In genomic region chr20:4289875-4290274, GRCh38 we compare ENCODE assay signal across 21 cellular contexts. TPM values are rescaled to one million over a fixed set of nuclear protein-coding genes. Genes with fewer than 3 reads are reported as not detected.
DNase-seq lines count a peak whose midpoint lies in the region; ATAC-seq and TF ChIP-seq lines count a peak whose summit lies in the region.
"Had no signal": no experiment of that assay in that cellular context is flagged by ENCODE, and none has a peak within 500 bp of the region (broad histone marks: within the 10 kb centered on the region; RNA-seq: fewer than 3 reads in every experiment).

No MANE protein-coding gene starts in this region.

- TF ChIP-seq RAD21 in Ishikawa (IDR thresholded peaks at IDR 0.05; ENCODE audit: low read depth) = peak; percentile 35; the same call in 1 of the 2 replicates

- TF ChIP-seq EP300 in Ishikawa (IDR thresholded peaks at IDR 0.05; ENCODE audit: borderline replicate concordance) = no peak

- H3K36me3 ChIP-seq in left lung = no peaks in the 10 kb centered on the region
- H3K36me3 ChIP-seq: neutrophil, tibial nerve had no signal

- no peak overlapping the region for H3K4me3 Mint-ChIP-seq in glutamatergic neuron (ENCODE audit: unreplicated experiment)
- H3K4me3 Mint-ChIP-seq: activated CD4-positive, alpha-beta T cell treated with anti-CD3 and anti-CD28 coated beads, Interleukin-2, amount 10 ng/mL, durations not matched to agents 24 days and 14 days; activated naive CD8-positive, alpha-beta T cell treated with anti-CD3 and anti-CD28 coated beads for 36 hours; activated T-cell treated with anti-CD3 and anti-CD28 coated beads, Interleukin-2, amount 50 U/mL, for 24 hours had no signal

- DNase-seq in ELR (ENCODE audit: low read depth) (peak; percentile 18), astrocyte of the spinal cord (ENCODE audit: low read depth, low spot score) (no peak), left lung (no peak), left colon (no peak), glutamatergic neuron (no peak)
- DNase-seq: activated CD4-positive, alpha-beta T cell treated with anti-CD3 and anti-CD28 coated beads, Interleukin-2, amount 10 ng/mL, durations not matched to agents 24 days and 14 days; activated naive CD8-positive, alpha-beta T cell treated with anti-CD3 and anti-CD28 coated beads for 36 hours; activated T-cell treated with anti-CD3 and anti-CD28 coated beads, Interleukin-2, amount 50 U/mL, for 24 hours; DMS153; islet precursor cell; Kasumi-1; NCI-H2029 treated with DMSO at 0.1 percent for 48 hours; NCI-H774; Right ventricle myocardium superior; stimulated activated CD4-positive, alpha-beta T cell treated with anti-CD3 and anti-CD28 coated beads, Interleukin-4, amount 100 ng/mL, for 24 hours; T1000 had no signal

- intact Hi-C loops in left lung (cut with DNase I) (no loop called here), left colon (cut with DNase I, micrococcal nuclease) (no loop called here)

- peaks cover 0 to 9% of the 10 kb centered on the region in 2 donors for H3K9me3 ChIP-seq in left lung
- H3K9me3 ChIP-seq: neutrophil had no signal

- H3K36me3 Mint-ChIP-seq in glutamatergic neuron (ENCODE audit: unreplicated experiment) = peaks cover 8% of the 10 kb centered on the region
- H3K36me3 Mint-ChIP-seq: activated naive CD8-positive, alpha-beta T cell treated with anti-CD3 and anti-CD28 coated beads for 36 hours had no signal

- H3K4me3 ChIP-seq in astrocyte of the spinal cord (ENCODE audit: low read depth, low read length) (no peak overlapping the region), left lung (no peak overlapping the region)
- H3K4me3 ChIP-seq: tibial nerve had no signal

- no peaks in the 10 kb centered on the region for H3K4me1 Mint-ChIP-seq in glutamatergic neuron (ENCODE audit: low read depth, unreplicated experiment)
- H3K4me1 Mint-ChIP-seq: activated CD4-positive, alpha-beta T cell treated with anti-CD3 and anti-CD28 coated beads, Interleukin-2, amount 10 ng/mL, durations not matched to agents 24 days and 14 days; activated naive CD8-positive, alpha-beta T cell treated with anti-CD3 and anti-CD28 coated beads for 36 hours had no signal

- no peak overlapping the region for H3K27ac Mint-ChIP-seq in glutamatergic neuron (ENCODE audit: unreplicated experiment)
- H3K27ac Mint-ChIP-seq: activated CD4-positive, alpha-beta T cell treated with anti-CD3 and anti-CD28 coated beads, Interleukin-2, amount 10 ng/mL, durations not matched to agents 24 days and 14 days; activated naive CD8-positive, alpha-beta T cell treated with anti-CD3 and anti-CD28 coated beads for 36 hours; activated T-cell treated with anti-CD3 and anti-CD28 coated beads, Interleukin-2, amount 50 U/mL, for 24 hours had no signal

- no peak overlapping the region for H3K27ac ChIP-seq in 22Rv1
- H3K27ac ChIP-seq in left lung = no peak overlapping the region
- H3K27ac ChIP-seq: neutrophil, tibial nerve had no signal

- TF ChIP-seq CTCF in 22Rv1 (IDR thresholded peaks at IDR 0.05) (peak; percentile 57), astrocyte of the spinal cord (IDR thresholded peaks at IDR 0.05; ENCODE audit: low read depth, low read length) (peak; percentile 23), left lung (IDR thresholded peaks at IDR 0.05) (no peak), glutamatergic neuron (IDR thresholded peaks at IDR 0.05; ENCODE audit: partially characterized antibody, unreplicated experiment) (no peak)

- no peaks in the 10 kb centered on the region for H3K27me3 ChIP-seq in left lung
- H3K27me3 ChIP-seq: neutrophil, tibial nerve had no signal

- no peaks in the 10 kb centered on the region for H3K4me1 ChIP-seq in left lung
- H3K4me1 ChIP-seq: tibial nerve had no signal

- ATAC-seq in left lung = no peak
- ATAC-seq in GM19351 (IDR thresholded peaks at IDR 0.05; ENCODE audit: unreplicated experiment) = no peak
- no peak for ATAC-seq in left colon

- in situ Hi-C loops in astrocyte of the spinal cord (cut with HindIII; ENCODE audit: low sequenced_read_pairs) = no loop called here

- H3K27me3 Mint-ChIP-seq in glutamatergic neuron (ENCODE audit: unreplicated experiment) = peaks cover 1% of the 10 kb centered on the region

- no peaks in the 10 kb centered on the region for H3K9me3 Mint-ChIP-seq in glutamatergic neuron (ENCODE audit: unreplicated experiment)

TF ChIP-seq in Ishikawa, 13 proteins besides CTCF, POLR2A, EP300 and RAD21:
- TF ChIP-seq MAX (IDR thresholded peaks at IDR 0.05) = no peak
- TF ChIP-seq FOXM1 (IDR thresholded peaks at IDR 0.05; ENCODE audit: borderline replicate concordance, low read depth) = no peak
- no peak for TF ChIP-seq YY1 (IDR thresholded peaks at IDR 0.05; ENCODE audit: low read depth)
- TF ChIP-seq ZBTB7A (IDR thresholded peaks at IDR 0.05; ENCODE audit: low read depth) = no peak
- TF ChIP-seq CEBPB (IDR thresholded peaks at IDR 0.05) = no peak
- no peak for TF ChIP-seq EGR1 (IDR thresholded peaks at IDR 0.05)
- no peak for TF ChIP-seq REST (IDR thresholded peaks at IDR 0.05; ENCODE audit: low read depth)
- TF ChIP-seq USF1 (IDR thresholded peaks at IDR 0.05) = no peak
- TF ChIP-seq CREB1 (IDR thresholded peaks at IDR 0.05; ENCODE audit: low read depth) = no peak
- no peak for TF ChIP-seq NFIC (IDR thresholded peaks at IDR 0.05)
- no peak for TF ChIP-seq TEAD4 (IDR thresholded peaks at IDR 0.05)
- TF ChIP-seq TAF1 (IDR thresholded peaks at IDR 0.05; ENCODE audit: low read depth) = no peak
- no peak for TF ChIP-seq TCF12 (IDR thresholded peaks at IDR 0.05; ENCODE audit: low read depth)

RNA-seq across cellular contexts. Expression of gene ADRA1D, which starts 40.8 kb away (rescaled TPM):
- total RNA-seq in left lung (1 to 10 TPM; 1.5 to 2.6 TPM), left colon (under 1 TPM in 1 of 2 donors, not detected in 1; 0.84 TPM), glutamatergic neuron (ENCODE audit: unreplicated experiment) (not detected)
- total RNA-seq: activated CD4-positive, alpha-beta T cell treated with anti-CD3 and anti-CD28 coated beads, Interleukin-2, amount 10 ng/mL, durations not matched to agents 24 days and 14 days; activated naive CD8-positive, alpha-beta T cell treated with anti-CD3 and anti-CD28 coated beads for 36 hours had no signal

Comparison
In these comparisons a context has a peak if more than half of its experiments do, and no peak if none do; other contexts are left out.
1. CTCF ChIP-seq: peak in 22Rv1 (single experiment) and astrocyte of the spinal cord (single experiment); none in left lung (0 of 2) and glutamatergic neuron (single experiment).